ENCODE assay signal across 8 cellular contexts in the genomic region with DNA sequence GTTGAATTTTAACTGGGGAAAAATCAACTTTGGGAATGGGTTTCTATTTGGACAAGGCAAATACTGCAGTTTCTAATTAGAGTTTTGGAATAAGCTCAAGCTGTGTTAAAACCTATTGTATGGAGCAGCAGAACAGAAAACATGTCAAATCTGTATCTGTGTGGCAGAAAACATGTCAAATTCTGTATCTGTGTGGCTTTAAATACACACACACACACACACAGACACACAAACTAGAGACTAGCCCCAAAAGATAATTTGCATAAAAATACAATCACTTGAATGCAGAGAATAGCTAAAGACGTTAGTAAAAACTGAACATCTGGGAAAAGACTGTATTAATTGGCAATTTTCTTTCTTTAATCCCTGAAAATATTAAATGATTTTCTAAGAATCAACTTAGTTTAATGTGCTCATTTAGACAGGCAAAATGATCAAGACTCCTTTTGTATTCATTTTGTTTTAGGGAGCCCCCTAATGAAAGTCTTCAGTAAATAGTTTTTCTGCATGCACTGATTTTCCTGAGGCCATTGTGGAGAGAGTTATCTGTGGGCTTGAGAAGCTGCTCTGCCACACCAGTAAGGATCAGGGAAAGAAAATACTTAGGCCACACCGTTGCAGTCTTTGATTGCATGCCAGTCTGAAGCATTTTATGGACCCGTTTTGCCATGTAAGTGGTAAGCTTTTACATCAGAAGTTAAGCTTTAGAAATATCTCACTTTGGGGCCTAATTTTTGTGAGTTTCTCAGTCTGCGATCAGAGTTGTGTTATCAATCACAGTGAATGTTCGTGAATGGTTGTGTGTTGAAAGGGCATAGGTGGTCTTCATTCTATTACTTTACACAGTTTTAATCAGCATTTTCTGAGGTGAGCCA. TPM values are rescaled to one million over a fixed set of nuclear protein-coding genes. Genes with fewer than 3 reads are reported as not detected.
DNase-seq lines count a peak whose midpoint lies in the region; ATAC-seq and TF ChIP-seq lines count a peak whose summit lies in the region.

No MANE protein-coding gene starts in this region.

- no peaks in the 10 kb centered on the region for H3K79me2 ChIP-seq in OCI-LY3 (ENCODE audit: low read length)

- H3K36me3 Mint-ChIP-seq in progenitor cell of endocrine pancreas (ENCODE audit: insufficient read depth) = no peaks in the 10 kb centered on the region

- H3K27ac ChIP-seq in OCI-LY3 (ENCODE audit: low read length) = no peak overlapping the region

- H3K4me1 ChIP-seq in ES-I3 (ENCODE audit: insufficient read depth, low read length) (peaks cover 42% of the 10 kb centered on the region), OCI-LY3 (ENCODE audit: low read length) (peaks cover 4% of the 10 kb centered on the region; the same call in 1 of the 2 replicates)

- H3K27ac Mint-ChIP-seq in progenitor cell of endocrine pancreas = peak overlapping the region; percentile 94

- no peaks in the 10 kb centered on the region for H3K9me3 Mint-ChIP-seq in progenitor cell of endocrine pancreas (ENCODE audit: low read depth)

- H3K9me3 ChIP-seq in ES-I3 (ENCODE audit: control insufficient read depth, insufficient read depth, low read length) (no peaks in the 10 kb centered on the region), OCI-LY3 (ENCODE audit: insufficient read depth, low read length) (no peaks in the 10 kb centered on the region)

- H3K4me3 ChIP-seq in OCI-LY3 (ENCODE audit: low read length) (no peak overlapping the region), epithelial cell of esophagus (ENCODE audit: low read length) (peak overlapping the region; percentile 49)

- no peak for ATAC-seq in GM19452 (IDR thresholded peaks at IDR 0.05; ENCODE audit: unreplicated experiment)

- H3K4me2 ChIP-seq in OCI-LY3 (ENCODE audit: low read length) = no peak overlapping the region

- no peak for DNase-seq in epithelial cell of esophagus (ENCODE audit: low read depth)
- DNase-seq in progenitor cell of endocrine pancreas (ENCODE audit: low spot score, unreplicated experiment) = no peak
- no peak for DNase-seq in stimulated activated CD4-positive, alpha-beta T cell treated with anti-CD3 and anti-CD28 coated beads, Interleukin-12 subunit alpha, Interleukin-12 subunit beta, amount 100 ng/mL, for 4 hours
- no peak for DNase-seq in activated naive CD4-positive, alpha-beta T cell treated with anti-CD3 and anti-CD28 coated beads, Interleukin-2, amount 50 U/mL, for 16 hours
- no peak for DNase-seq in cerebellar nuclear complex (lab: John Stamatoyannopoulos, UW)

- H3K9ac ChIP-seq in ES-I3 (ENCODE audit: low read depth, low read length) = peak overlapping the region; percentile 98
- no peak overlapping the region for H3K9ac ChIP-seq in OCI-LY3 (ENCODE audit: low read length)

- peaks cover 51% of the 10 kb centered on the region for H3K4me1 Mint-ChIP-seq in progenitor cell of endocrine pancreas (ENCODE audit: low read depth)

- H3K27me3 Mint-ChIP-seq in progenitor cell of endocrine pancreas = no peaks in the 10 kb centered on the region

- no peaks in the 10 kb centered on the region for H4K20me1 ChIP-seq in OCI-LY3 (ENCODE audit: insufficient read depth, low read length)

- H3K27me3 ChIP-seq in OCI-LY3 (ENCODE audit: low read depth, low read length) = 0 out of 2 replicates have a peak, but pooled peaks cover 5% of the 10 kb centered on the region

- TF ChIP-seq CTCF in OCI-LY3 (IDR thresholded peaks at IDR 0.05; ENCODE audit: low read depth, low read length) = peak; percentile 31
- no peak for TF ChIP-seq CTCF in epithelial cell of esophagus (IDR thresholded peaks at IDR 0.05; ENCODE audit: insufficient read depth, low read depth, low read length, missing control alignments)
- no peak for TF ChIP-seq CTCF in progenitor cell of endocrine pancreas (IDR thresholded peaks at IDR 0.05; ENCODE audit: unreplicated experiment)

- H3K36me3 ChIP-seq in ES-I3 (ENCODE audit: insufficient read depth, low read length) (no peaks in the 10 kb centered on the region), OCI-LY3 (replicated peaks; ENCODE audit: low read depth, low read length) (no peaks in the 10 kb centered on the region)

- H2AFZ ChIP-seq in OCI-LY3 (ENCODE audit: low read depth, low read length) = no peak overlapping the region

- H3K4me3 Mint-ChIP-seq in progenitor cell of endocrine pancreas (ENCODE audit: low read depth) = peak overlapping the region; percentile 84

RNA-seq across cellular contexts. Expression of gene SPATS2L, which starts 2.2 kb away (rescaled TPM):
- 110 and 121 TPM in 2 replicates for total RNA-seq in progenitor cell of endocrine pancreas
